8 cellular contexts compared by ENCODE assay signal in the genomic region with DNA sequence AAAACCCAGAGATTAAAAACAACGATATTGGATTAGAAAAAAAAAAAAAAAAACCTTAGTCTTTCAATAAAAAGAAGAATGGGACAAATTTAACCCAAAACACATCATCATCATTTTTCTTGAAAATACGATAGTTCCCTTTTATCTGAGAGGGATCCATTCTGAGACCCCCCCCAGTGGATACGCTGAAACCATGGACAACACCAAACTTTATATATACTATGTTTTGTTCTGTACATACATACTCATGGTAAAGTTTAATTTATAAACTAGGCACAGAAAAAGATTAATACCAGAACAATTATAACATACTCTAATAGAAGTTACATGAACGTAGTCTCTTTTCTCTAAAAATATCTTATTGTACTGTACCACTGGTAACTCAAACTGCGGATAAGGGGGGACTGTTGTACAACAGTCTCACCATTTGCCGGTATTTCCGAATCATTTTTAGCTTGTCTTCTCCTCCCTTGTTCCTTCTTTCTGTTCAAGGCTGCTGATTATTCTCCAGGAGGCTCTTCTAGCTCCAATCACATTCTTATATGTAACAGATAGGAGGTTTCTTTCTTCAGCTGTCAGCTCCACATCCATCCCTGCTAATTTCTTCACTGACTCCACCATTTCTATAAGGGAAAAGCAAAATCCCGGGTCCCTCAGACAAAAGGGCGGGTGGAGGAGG. TPM values are rescaled to one million over a fixed set of nuclear protein-coding genes. Genes with fewer than 3 reads are reported as not detected.
DNase-seq lines count a peak whose midpoint lies in the region; ATAC-seq and TF ChIP-seq lines count a peak whose summit lies in the region.

No MANE protein-coding gene starts in this region.

- peaks cover 2 to 17% (median 6%) of the 10 kb centered on the region in 3 donors for H3K36me3 ChIP-seq in tibial artery

- TF ChIP-seq CTCF in brain (conservative IDR thresholded peaks at IDR 0.05) (no peak), tibial artery (IDR thresholded peaks at IDR 0.05) (no peak)

- no peaks in the 10 kb centered on the region for H3K9me3 Mint-ChIP-seq in activated CD8-positive, alpha-beta memory T cell treated with anti-CD3 and anti-CD28 coated beads, Interleukin-2, amount 10 ng/mL, durations not matched to agents 7 days and 5 days (ENCODE audit: low read depth)
- peaks cover 15 to 29% (median 18%) of the 10 kb centered on the region in 5 experiments for H3K9me3 Mint-ChIP-seq in brain

- peak overlapping the region; percentile 68 for H3K27ac Mint-ChIP-seq in activated CD8-positive, alpha-beta memory T cell treated with anti-CD3 and anti-CD28 coated beads, Interleukin-2, amount 10 ng/mL, durations not matched to agents 7 days and 5 days
- peak overlapping the region in 3 of 5 experiments; percentile 44 to 86 (median 84) for H3K27ac Mint-ChIP-seq in brain

- CTCF ChIA-PET in activated CD8-positive, alpha-beta memory T cell treated with anti-CD3 and anti-CD28 coated beads, Interleukin-2, amount 10 ng/mL, durations not matched to agents 7 days and 5 days (lab: Charles Lee) = interaction anchor here (0.7 to 1.9 kb wide), 6 partner anchors 11 to 329 kb away, joined by 3 to 6 read pairs (median 4); no protein-coding TSS in a partner anchor

- DNase-seq in activated CD8-positive, alpha-beta memory T cell treated with anti-CD3 and anti-CD28 coated beads, Interleukin-2, amount 10 ng/mL, durations not matched to agents 7 days and 5 days = no peak
- no peak for DNase-seq in activated CD8-positive, alpha-beta memory T cell treated with anti-CD3 and anti-CD28 coated beads, Interleukin-2, amount 50 U/mL, for 48 hours
- DNase-seq in medulla oblongata (ENCODE audit: extremely low spot score) = peak; percentile 15
- no peak for DNase-seq in tibial artery
- DNase-seq in HT-29 (ENCODE audit: low spot score) = no peak
- DNase-seq in SHP77 treated with DMSO at 0.1 percent for 48 hours (lab: John Stamatoyannopoulos, UW) = no peak

- intact Hi-C loops in tibial artery (cut with DNase I; ENCODE audit: low total_unique reads) = no loop called here

- peaks cover 20% of the 10 kb centered on the region for H3K4me1 Mint-ChIP-seq in activated CD8-positive, alpha-beta memory T cell treated with anti-CD3 and anti-CD28 coated beads, Interleukin-2, amount 10 ng/mL, durations not matched to agents 7 days and 5 days
- peaks cover 5% of the 10 kb centered on the region for H3K4me1 Mint-ChIP-seq in brain

- H3K27me3 Mint-ChIP-seq in activated CD8-positive, alpha-beta memory T cell treated with anti-CD3 and anti-CD28 coated beads, Interleukin-2, amount 10 ng/mL, durations not matched to agents 7 days and 5 days = peaks cover 2% of the 10 kb centered on the region
- H3K27me3 Mint-ChIP-seq in brain = peaks cover 51% of the 10 kb centered on the region

- peaks cover 0 to 26% (median 0%) of the 10 kb centered on the region in 4 donors for H3K4me1 ChIP-seq in tibial artery

- no peaks in the 10 kb centered on the region for H3K27me3 ChIP-seq in tibial artery

- no peak for ATAC-seq in activated CD8-positive, alpha-beta memory T cell treated with anti-CD3 and anti-CD28 coated beads, Interleukin-2, amount 10 ng/mL, durations not matched to agents 7 days and 5 days
- no peak for ATAC-seq in HG03108 (IDR thresholded peaks at IDR 0.05; ENCODE audit: unreplicated experiment)

- H3K4me3 Mint-ChIP-seq in activated CD8-positive, alpha-beta memory T cell treated with anti-CD3 and anti-CD28 coated beads, Interleukin-2, amount 10 ng/mL, durations not matched to agents 7 days and 5 days = peak overlapping the region; percentile 75
- peak overlapping the region; percentile 50 to 90 (median 75) for H3K4me3 Mint-ChIP-seq in brain

- H3K4me3 ChIP-seq in tibial artery = peak overlapping the region; percentile 82 to 83

- no peaks in the 10 kb centered on the region for H3K9me3 ChIP-seq in tibial artery

- H3K36me3 Mint-ChIP-seq in activated CD8-positive, alpha-beta memory T cell treated with anti-CD3 and anti-CD28 coated beads, Interleukin-2, amount 10 ng/mL, durations not matched to agents 7 days and 5 days = no peaks in the 10 kb centered on the region
- peaks cover 13% of the 10 kb centered on the region for H3K36me3 Mint-ChIP-seq in brain

- H3K27ac ChIP-seq in tibial artery = peak overlapping the region; percentile 96 to 98

RNA-seq across cellular contexts. Expression of a gene that starts 37.0 kb away (rescaled TPM):
- 1 to 10 TPM; 9.1 to 9.5 TPM for total RNA-seq in activated CD8-positive, alpha-beta memory T cell treated with anti-CD3 and anti-CD28 coated beads, Interleukin-2, amount 10 ng/mL, durations not matched to agents 7 days and 5 days
- 3.0 TPM for polyA plus RNA-seq in brain (ENCODE audit: insufficient read depth, low read depth, low replicate concordance)
- 4.8 and 4.9 TPM in 2 replicates for total RNA-seq in HT-29 (2014; rRNA removed; shearing (Covaris generic))
